22 cellular contexts compared by ENCODE assay signal in genomic region chr1:152941037-152941700, GRCh38. TPM values are rescaled to one million over a fixed set of nuclear protein-coding genes. Genes with fewer than 3 reads are reported as not detected.
A peak's percentile ranks its signal among the peaks of the same experiment; 100 is the strongest.
DNase-seq lines count a peak whose midpoint lies in the region; ATAC-seq, FAIRE-seq and TF ChIP-seq lines count a peak whose summit lies in the region.
"Had no signal": no experiment of that assay in that cellular context is flagged by ENCODE, and none has a peak within 500 bp of the region (broad histone marks: within the 10 kb centered on the region; RNA-seq: fewer than 3 reads in every experiment).

No MANE protein-coding gene starts in this region.

- no peak for TF ChIP-seq EP300 in A549 (IDR thresholded peaks at IDR 0.05)

- no peak overlapping the region for H4K5ac ChIP-seq in H9 (ENCODE audit: insufficient read length, low read depth, low read length)

- no peak overlapping the region for H2BK12ac ChIP-seq in H9 (ENCODE audit: insufficient read length, low read depth, low read length)

- no peaks in the 10 kb centered on the region for H4K20me1 ChIP-seq in H9 (ENCODE audit: control insufficient read depth, insufficient read depth, insufficient read length)
- H4K20me1 ChIP-seq in OCI-LY7 (ENCODE audit: insufficient read depth, low read length), result no peaks in the 10 kb centered on the region

- H3K14ac ChIP-seq in H9 (ENCODE audit: insufficient read depth, low read length), result no peak overlapping the region; the same call in 1 of the 2 replicates

- ATAC-seq in A549 (peak; percentile 54 to 56; a peak in 3 of 6 replicates), WTC11 (peak; percentile 58; the same call in 1 of the 2 replicates), foreskin keratinocyte (peak; percentile 91)
- ATAC-seq: GM12878, HepG2 had no signal

- intact Hi-C loops in OCI-LY7 (cut with micrococcal nuclease; ENCODE audit: unreplicated experiment), result no loop called here

- H3K4me2 ChIP-seq in A549, result no peak overlapping the region
- H3K4me2 ChIP-seq in H9 (ENCODE audit: insufficient read depth, insufficient read length, low read length), result no peak overlapping the region
- no peak overlapping the region for H3K4me2 ChIP-seq in OCI-LY7 (ENCODE audit: low read length)
- H3K4me2 ChIP-seq: KMS-11 had no signal

- no peaks in the 10 kb centered on the region for H3K23me2 ChIP-seq in H9 (ENCODE audit: insufficient read length, low read depth, low read length, poor library complexity, severe bottlenecking)

- no peaks in the 10 kb centered on the region for H3K79me2 ChIP-seq in H9 (ENCODE audit: insufficient read depth, low read length)
- H3K79me2 ChIP-seq in OCI-LY7 (ENCODE audit: insufficient read depth, low read depth, low read length), result no peaks in the 10 kb centered on the region

- H3K4me3 ChIP-seq in A549, result no peak overlapping the region
- H3K4me3 ChIP-seq in MG63, result no peak overlapping the region
- no peak overlapping the region for H3K4me3 ChIP-seq in OCI-LY7 (ENCODE audit: low read depth, low read length, poor library complexity, severe bottlenecking)
- H3K4me3 ChIP-seq: GM12878, SJCRH30 had no signal

- H3K4ac ChIP-seq in H9 (ENCODE audit: low read depth, low read length), result no peak overlapping the region

- H3K36me3 Mint-ChIP-seq in H9 (ENCODE audit: insufficient read depth in 1 of 3, low read depth in 3 of 3), result no peaks in the 10 kb centered on the region; a peak in 1 of 7 replicates
- H3K36me3 Mint-ChIP-seq in WTC11, result no peaks in the 10 kb centered on the region; the same call in 1 of the 2 replicates
- H3K36me3 Mint-ChIP-seq: CD14-positive monocyte had no signal

- no TSS peak for BruUV-seq in OCI-LY7 (replicated peaks; lab: Mats Ljungman, UMichigan)

- H4K8ac ChIP-seq in H9 (replicated peaks; ENCODE audit: insufficient read length, low read depth, low read length), result no peak overlapping the region

- TF ChIP-seq RAD21 in A549 (conservative IDR thresholded peaks at IDR 0.05 in 1 of 2, IDR thresholded peaks at IDR 0.05 in 1 of 2), result no peak

- H3K9me3 Mint-ChIP-seq in H9, result peaks cover 37 to 54% of the 10 kb centered on the region in 2 experiments
- H3K9me3 Mint-ChIP-seq in WTC11, result peaks cover 10% of the 10 kb centered on the region

- no peaks in the 10 kb centered on the region for H3K79me1 ChIP-seq in H9 (ENCODE audit: insufficient read depth, low read depth, low read length, poor library complexity, severe bottlenecking)

- H2BK120ac ChIP-seq in H9 (ENCODE audit: low read depth, low read length, poor library complexity, severe bottlenecking), result no peak overlapping the region

- H3K27ac Mint-ChIP-seq in H9 (no peak overlapping the region), WTC11 (no peak overlapping the region)
- H3K27ac Mint-ChIP-seq: CD14-positive monocyte had no signal

- no peak overlapping the region for H3K23ac ChIP-seq in H9 (ENCODE audit: insufficient read length, low read depth, low read length)

- no peak overlapping the region for H2BK5ac ChIP-seq in H9 (ENCODE audit: insufficient read length, low read length)

- H2AFZ ChIP-seq in H9 (ENCODE audit: low read length) (no peak overlapping the region), OCI-LY7 (ENCODE audit: low read length) (no peak overlapping the region)

- TF ChIP-seq CTCF in A549 (IDR thresholded peaks at IDR 0.05) (no peak), H9 (conservative IDR thresholded peaks at IDR 0.05) (peak; percentile 24; the same call in 1 of the 3 replicates), WTC11 (IDR thresholded peaks at IDR 0.05) (no peak), foreskin keratinocyte (conservative IDR thresholded peaks at IDR 0.05) (peak; percentile 45), OCI-LY7 (conservative IDR thresholded peaks at IDR 0.05; ENCODE audit: low read length) (no peak)

- no peaks in the 10 kb centered on the region; the same call in 1 of the 2 replicates for H3K27me3 Mint-ChIP-seq in H9 (ENCODE audit: low read depth)
- peaks cover 6% of the 10 kb centered on the region; the same call in 1 of the 2 replicates for H3K27me3 Mint-ChIP-seq in WTC11 (ENCODE audit: low read depth)

- H3K9me3 ChIP-seq in A549, result no peaks in the 10 kb centered on the region
- H3K9me3 ChIP-seq in H9 (ENCODE audit: control insufficient read depth, low read depth, low read length), result no peaks in the 10 kb centered on the region
- no peaks in the 10 kb centered on the region for H3K9me3 ChIP-seq in MG63
- H3K9me3 ChIP-seq in OCI-LY7 (ENCODE audit: low read length), result no peaks in the 10 kb centered on the region
- H3K9me3 ChIP-seq: SJCRH30 had no signal

- H3K27me3 ChIP-seq in H9 (ENCODE audit: insufficient read depth, low read length), result no peaks in the 10 kb centered on the region
- no peaks in the 10 kb centered on the region for H3K27me3 ChIP-seq in foreskin keratinocyte
- no peaks in the 10 kb centered on the region; the same call in 1 of the 2 replicates for H3K27me3 ChIP-seq in MG63
- H3K27me3 ChIP-seq: SJCRH30 had no signal

- CTCF ChIA-PET in A549 (lab: Yijun Ruan, JAX) (no interaction called here), WTC11 (lab: Charles Lee) (interaction anchor here (1.0 kb wide), 1 partner anchor 15 kb away, joined by 4 read pairs; no protein-coding TSS in a partner anchor), OCI-LY7 (lab: Charles Lee; ENCODE audit: unreplicated experiment) (no interaction called here)

- H3T11ph ChIP-seq in H9 (ENCODE audit: low read length), result no peak overlapping the region

- no peaks in the 10 kb centered on the region for H3K4me1 Mint-ChIP-seq in H9
- H3K4me1 Mint-ChIP-seq in WTC11, result no peaks in the 10 kb centered on the region
- H3K4me1 Mint-ChIP-seq: CD14-positive monocyte had no signal

- no peak overlapping the region for H3K4me3 Mint-ChIP-seq in H9
- H3K4me3 Mint-ChIP-seq in WTC11, result no peak overlapping the region
- H3K4me3 Mint-ChIP-seq: CD14-positive monocyte had no signal

- no peak overlapping the region for H3K27ac ChIP-seq in A549
- H3K27ac ChIP-seq in H9 (ENCODE audit: insufficient read length, low read depth, low read length), result no peak overlapping the region
- peak overlapping the region; percentile 54 for H3K27ac ChIP-seq in foreskin keratinocyte
- H3K27ac ChIP-seq in OCI-LY7 (ENCODE audit: low read depth, low read length, poor library complexity, severe bottlenecking), result no peak overlapping the region
- H3K27ac ChIP-seq: KMS-11, SJCRH30 had no signal

- no peak overlapping the region for H4K91ac ChIP-seq in H9 (ENCODE audit: insufficient read length, low read depth, low read length)

- no peaks in the 10 kb centered on the region for H3K9me2 ChIP-seq in OCI-LY7 (ENCODE audit: insufficient read depth, low read length)

- POLR2A ChIA-PET in A549 (lab: Yijun Ruan, JAX) (no interaction called here), WTC11 (lab: Charles Lee) (no interaction called here), OCI-LY7 (lab: Charles Lee) (no interaction called here)

- H3K36me3 ChIP-seq in MG63, result no peaks in the 10 kb centered on the region
- H3K36me3 ChIP-seq in OCI-LY7 (ENCODE audit: insufficient read depth, low read length), result no peaks in the 10 kb centered on the region
- H3K36me3 ChIP-seq: SJCRH30 had no signal

- no peak overlapping the region for H2BK15ac ChIP-seq in H9 (ENCODE audit: low read depth, low read length)

- no peak overlapping the region for H2BK20ac ChIP-seq in H9 (ENCODE audit: low read depth, low read length, poor library complexity, severe bottlenecking)

- H3K18ac ChIP-seq in H9 (ENCODE audit: insufficient read length, low read depth, low read length), result no peak overlapping the region

- TF ChIP-seq POLR2A in A549 (IDR thresholded peaks at IDR 0.05; ENCODE audit: low read length), result no peak

- no peak overlapping the region for H3K9ac ChIP-seq in H9 (ENCODE audit: extremely low read depth, insufficient read length, low read length)
- H3K9ac ChIP-seq: KMS-11 had no signal

- peak overlapping the region; percentile 79 for H3K56ac ChIP-seq in H9 (ENCODE audit: insufficient read length, low read depth, low read length)

- 12% methylated on average over 8 of the region's 8 CpGs for WGBS in A549 (ENCODE audit: missing lambda C conversion rate)
- WGBS in H9 (ENCODE audit: extremely low coverage, insufficient read length, low lambda C conversion rate), result no CpG with 5 or more reads among the region's 8 CpGs

- no peak for DNase-seq in A549 (ENCODE audit: low read depth in 1 of 2, low spot score in 1 of 2)
- DNase-seq in H9, result no peak
- no peak for DNase-seq in WTC11 (ENCODE audit: low spot score)
- peak; percentile 74 to 91 for DNase-seq in foreskin keratinocyte
- no peak for DNase-seq in cerebellar nuclear complex (lab: John Stamatoyannopoulos, UW)
- DNase-seq in MG63, result no peak
- no peak for DNase-seq in OCI-LY7 (ENCODE audit: low spot score)
- DNase-seq: COR-L47, DMS153, EL, MM.1S, NCI-H1105 treated with DMSO at 0.1 percent for 48 hours, NCI-H187, NCI-H446 treated with DMSO at 0.1 percent for 48 hours, NCI-H82, SJCRH30 had no signal

- FAIRE-seq in A549 (lab: Jason Lieb, UNC), result no peak
- FAIRE-seq: GM12878, GM18507, HepG2 had no signal

- H3K4me1 ChIP-seq in A549, result no peaks in the 10 kb centered on the region
- H3K4me1 ChIP-seq in H9 (ENCODE audit: insufficient read depth, low read length), result no peaks in the 10 kb centered on the region
- H3K4me1 ChIP-seq in foreskin keratinocyte, result peaks cover 21% of the 10 kb centered on the region
- H3K4me1 ChIP-seq in OCI-LY7 (ENCODE audit: insufficient read depth, low read length, poor library complexity, severe bottlenecking), result no peaks in the 10 kb centered on the region
- H3K4me1 ChIP-seq: SJCRH30 had no signal

- H2AK5ac ChIP-seq in H9 (ENCODE audit: insufficient read length, low read length), result no peak overlapping the region

RNA-seq across cellular contexts. Expression of gene SPRR5, which starts 5.8 kb away (rescaled TPM):
- not detected in 2 replicates for polyA plus RNA-seq in A549 (2011; rRNA removed)
- polyA plus RNA-seq in A549 (2012; cell fraction: cytosol; rRNA removed), result not detected in 2 replicates
- polyA plus RNA-seq in A549 (2012; cell fraction: nucleus; rRNA removed), result not detected in 2 replicates
- not detected in 3 replicates for polyA plus RNA-seq in A549 (2017; fragmentation: RNase III; extraction: RNeasy Plus Mini Kit Qiagen cat#74134 plus additional on column Dnase treatment)
- not detected in 2 replicates for polyA minus RNA-seq in A549 (2011; rRNA and poly(A)+ RNA removed)
- total RNA-seq in H9 (2021), result not detected in 2 replicates
- total RNA-seq in WTC11 (2021), result not detected in 3 replicates
- 0.24 and 0.32 TPM in 2 replicates for total RNA-seq in foreskin keratinocyte
- 0.22 and 0.44 TPM in 2 replicates for polyA plus RNA-seq in foreskin keratinocyte
- total RNA-seq in MG63 (2014; rRNA removed; shearing (Covaris generic); ENCODE audit: low replicate concordance), result not detected in 2 replicates
- not detected in 2 replicates for total RNA-seq in OCI-LY7 (2014; rRNA removed; shearing (Covaris generic))
- total RNA-seq in OCI-LY7 (2022), result not detected in 2 replicates
- total RNA-seq: A673, GM12878, HepG2, SJCRH30 had no signal
- polyA plus RNA-seq: CD14-positive monocyte, GM12878, HepG2 had no signal

RNA-seq across cellular contexts. Expression of gene SPRR4, which starts 29.3 kb away (rescaled TPM):
- polyA plus RNA-seq in A549 (2011; rRNA removed) (not detected in 2 replicates), A549 (2017; fragmentation: RNase III; extraction: RNeasy Plus Mini Kit Qiagen cat#74134 plus additional on column Dnase treatment) (not detected in 3 replicates), foreskin keratinocyte (0.14 and 0.16 TPM in 2 replicates)
- not detected in 2 replicates for polyA plus RNA-seq in A549 (2012; cell fraction: cytosol; rRNA removed)
- polyA plus RNA-seq in A549 (2012; cell fraction: nucleus; rRNA removed), result not detected in 2 replicates
- polyA minus RNA-seq in A549 (2011; rRNA and poly(A)+ RNA removed), result not detected in 2 replicates
- total RNA-seq in H9 (2021) (not detected in 2 replicates), WTC11 (2021) (not detected in 3 replicates), foreskin keratinocyte (0.18 TPM in 1 of 2 replicates, not detected in the other), OCI-LY7 (2022) (not detected in 2 replicates)
- not detected in 2 replicates for total RNA-seq in MG63 (2014; rRNA removed; shearing (Covaris generic); ENCODE audit: low replicate concordance)
- total RNA-seq in OCI-LY7 (2014; rRNA removed; shearing (Covaris generic)), result not detected in 2 replicates
- total RNA-seq: A673, GM12878, HepG2, SJCRH30 had no signal
- polyA plus RNA-seq: CD14-positive monocyte, GM12878, HepG2 had no signal

RNA-seq across cellular contexts. Expression of gene IVL, which starts 32.8 kb away (rescaled TPM):
- polyA plus RNA-seq in A549 (2011; rRNA removed) (not detected in 2 replicates), A549 (2017; fragmentation: RNase III; extraction: RNeasy Plus Mini Kit Qiagen cat#74134 plus additional on column Dnase treatment) (not detected in 3 replicates), foreskin keratinocyte (1.5 and 2.6 TPM in 2 replicates)
- 0.01 and 0.04 TPM in 2 replicates for polyA plus RNA-seq in A549 (2012; cell fraction: cytosol; rRNA removed)
- polyA plus RNA-seq in A549 (2012; cell fraction: nucleus; rRNA removed), result 0.02 TPM in 1 of 2 replicates, not detected in the other
- not detected in 2 replicates for polyA minus RNA-seq in A549 (2011; rRNA and poly(A)+ RNA removed)
- total RNA-seq in H9 (2021) (not detected in 2 replicates), WTC11 (2021) (not detected in 3 replicates), foreskin keratinocyte (1.5 and 2.1 TPM in 2 replicates), OCI-LY7 (2022) (not detected in 2 replicates)
- total RNA-seq in MG63 (2014; rRNA removed; shearing (Covaris generic); ENCODE audit: low replicate concordance), result not detected in 2 replicates
- total RNA-seq in OCI-LY7 (2014; rRNA removed; shearing (Covaris generic)), result not detected in 2 replicates
- total RNA-seq: A673, HepG2, SJCRH30 had no signal
- polyA plus RNA-seq: CD14-positive monocyte, HepG2 had no signal

RNA-seq across cellular contexts. Expression of gene SPRR1A, which starts 42.7 kb away (rescaled TPM):
- not detected in 2 replicates for polyA plus RNA-seq in A549 (2011; rRNA removed)
- not detected in 2 replicates for polyA plus RNA-seq in A549 (2012; cell fraction: cytosol; rRNA removed)
- polyA plus RNA-seq in A549 (2012; cell fraction: nucleus; rRNA removed), result not detected in 2 replicates
- not detected in 3 replicates for polyA plus RNA-seq in A549 (2017; fragmentation: RNase III; extraction: RNeasy Plus Mini Kit Qiagen cat#74134 plus additional on column Dnase treatment)
- polyA minus RNA-seq in A549 (2011; rRNA and poly(A)+ RNA removed), result not detected in 2 replicates
- not detected in 2 replicates for total RNA-seq in H9 (2021)
- total RNA-seq in WTC11 (2021), result not detected in 3 replicates
- 7.7 and 12.7 TPM in 2 replicates for total RNA-seq in foreskin keratinocyte
- polyA plus RNA-seq in foreskin keratinocyte, result 9.4 and 21.8 TPM in 2 replicates
- not detected in 2 replicates for total RNA-seq in MG63 (2014; rRNA removed; shearing (Covaris generic); ENCODE audit: low replicate concordance)
- total RNA-seq in OCI-LY7 (2014; rRNA removed; shearing (Covaris generic)), result not detected in 2 replicates
- total RNA-seq in OCI-LY7 (2022), result not detected in 2 replicates
- total RNA-seq: A673, GM12878, HepG2, SJCRH30 had no signal
- polyA plus RNA-seq: CD14-positive monocyte, GM12878, HepG2 had no signal

Comparison
In these comparisons a context has a peak if more than half of its experiments do, and no peak if none do; other contexts are left out.
1. DNase-seq: peak in foreskin keratinocyte (2 of 2); none in A549 (0 of 2), H9 (single experiment), WTC11 (single experiment), cerebellar nuclear complex (0 of 2), MG63 (single experiment) and OCI-LY7 (single experiment).
2. CTCF ChIP-seq: peak in H9 (single experiment) and foreskin keratinocyte (single experiment); none in A549 (single experiment), WTC11 (single experiment) and OCI-LY7 (single experiment).
3. Peak in every context shown above with its lines, with median percentiles within 50 percentile points of each other: ATAC-seq.